Comparison of ENCODE assay signal across 12 cellular contexts in the genomic region with DNA sequence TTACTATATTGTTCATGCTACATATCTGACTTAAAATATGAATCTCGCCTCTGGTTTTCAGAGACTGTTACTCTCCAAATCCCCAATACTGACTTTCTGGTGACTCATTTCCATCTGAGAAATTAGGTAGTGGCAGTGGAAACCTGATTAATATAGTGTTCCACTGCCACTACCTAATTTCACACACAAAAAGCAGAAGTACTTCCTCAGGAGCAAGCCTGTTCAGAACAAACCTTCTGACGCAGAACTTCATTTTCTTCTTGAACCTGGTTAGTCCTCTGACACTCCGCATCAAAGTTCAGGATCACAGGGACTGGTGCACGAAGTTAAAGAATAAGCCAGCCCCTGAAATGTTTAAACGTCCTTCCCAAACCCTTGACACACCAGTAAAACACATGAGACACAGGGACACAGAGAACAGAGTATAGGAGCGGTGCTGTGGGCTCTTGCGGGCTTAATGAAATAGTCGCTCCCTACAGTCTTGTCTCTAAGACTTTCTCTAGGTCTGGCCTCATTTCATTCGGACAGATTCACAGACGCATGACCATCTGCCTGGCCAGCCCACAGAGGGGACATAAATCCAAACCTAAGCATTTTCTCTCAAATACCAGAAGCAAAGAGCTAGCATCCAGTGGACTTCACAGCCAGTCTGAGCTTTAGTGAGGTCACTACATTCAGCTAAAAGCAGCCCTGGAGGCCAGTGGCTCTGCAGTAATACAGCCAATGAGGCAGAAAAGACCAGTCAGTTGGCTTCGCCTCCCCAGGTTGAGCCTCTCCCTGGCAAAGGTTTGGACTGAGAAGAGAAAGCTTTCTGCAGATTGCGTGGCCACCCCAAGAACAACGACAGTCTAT. TPM values are rescaled to one million over a fixed set of nuclear protein-coding genes. Genes with fewer than 3 reads are reported as not detected.
A peak's percentile ranks its signal among the peaks of the same experiment; 100 is the strongest.
DNase-seq lines count a peak whose midpoint lies in the region; ATAC-seq, FAIRE-seq and TF ChIP-seq lines count a peak whose summit lies in the region.
"Had no signal": no experiment of that assay in that cellular context is flagged by ENCODE, and none has a peak within 500 bp of the region (broad histone marks: within the 10 kb centered on the region; RNA-seq: fewer than 3 reads in every experiment).

No MANE protein-coding gene starts in this region.

- TF ChIP-seq POLR2A in GM12891 (IDR thresholded peaks at IDR 0.05; ENCODE audit: low read depth, low read length), result no peak

- no peak for TF ChIP-seq CTCF in hepatocyte (IDR thresholded peaks at IDR 0.05; ENCODE audit: poor library complexity)
- TF ChIP-seq CTCF in right atrium auricular region (IDR thresholded peaks at IDR 0.05), result no peak
- no peak for TF ChIP-seq CTCF in RWPE1 (conservative IDR thresholded peaks at IDR 0.05; ENCODE audit: low read depth)

- POLR2A ChIA-PET in RWPE1 (lab: Yijun Ruan, JAX; ENCODE audit: low non-redundant PET), result no interaction called here

- H3K27ac ChIP-seq in hepatocyte, result peak overlapping the region; percentile 17
- no peak overlapping the region for H3K27ac ChIP-seq in right atrium auricular region
- no peak overlapping the region for H3K27ac ChIP-seq in RWPE1

- no peaks in the 10 kb centered on the region for H4K20me1 ChIP-seq in hepatocyte (ENCODE audit: insufficient read depth, poor library complexity, severe bottlenecking)

- 83% methylated on average over 13 of the region's 13 CpGs for WGBS in hepatocyte (ENCODE audit: low lambda C conversion rate, missing lambda C conversion rate)

- H3K4me2 ChIP-seq in hepatocyte, result no peak overlapping the region

- peaks cover 8% of the 10 kb centered on the region for H3K79me2 ChIP-seq in hepatocyte

- H2AFZ ChIP-seq in hepatocyte, result no peak overlapping the region

- H3K27me3 ChIP-seq in hepatocyte (no peaks in the 10 kb centered on the region), right atrium auricular region (no peaks in the 10 kb centered on the region)

- peak; percentile 23 for FAIRE-seq in GM12891 (lab: Jason Lieb, UNC)
- FAIRE-seq: RCC 7860 had no signal

- no peaks in the 10 kb centered on the region for H3K9me2 ChIP-seq in hepatocyte (replicated peaks; ENCODE audit: insufficient read depth)

- H3K4me3 ChIP-seq in hepatocyte, result no peak overlapping the region
- no peak overlapping the region for H3K4me3 ChIP-seq in right atrium auricular region

- peaks cover 11% of the 10 kb centered on the region for H3K4me1 ChIP-seq in hepatocyte (ENCODE audit: insufficient read depth)
- peaks cover 0 to 9% of the 10 kb centered on the region in 2 donors for H3K4me1 ChIP-seq in right atrium auricular region

- CTCF ChIA-PET in RWPE1 (lab: Yijun Ruan, JAX), result no interaction called here

- H3K9me3 ChIP-seq in hepatocyte (ENCODE audit: low read depth), result no peaks in the 10 kb centered on the region
- no peaks in the 10 kb centered on the region for H3K9me3 ChIP-seq in right atrium auricular region

- H3K36me3 ChIP-seq in hepatocyte (replicated peaks; ENCODE audit: insufficient read depth, low read depth) (no peaks in the 10 kb centered on the region), right atrium auricular region (peaks cover 36% of the 10 kb centered on the region)

- DNase-seq in GM12891 (ENCODE audit: insufficient read length, low spot score) (no peak), hepatocyte (ENCODE audit: low spot score) (no peak), right atrium auricular region (ENCODE audit: low spot score) (no peak), RWPE1 (ENCODE audit: low spot score) (no peak), DMS 273 (lab: John Stamatoyannopoulos, UW; ENCODE audit: unreplicated experiment) (no peak)
- DNase-seq in activated CD4-positive, CD25-positive, alpha-beta regulatory T cell (lab: John Stamatoyannopoulos, UW), result no peak
- DNase-seq: DMS79; naive thymus-derived CD8-positive, alpha-beta T cell had no signal

- peak; percentile 7 for ATAC-seq in GM19468 (IDR thresholded peaks at IDR 0.05; ENCODE audit: extremely low read depth, unreplicated experiment)
- peak; percentile 28 for ATAC-seq in HG03432 (IDR thresholded peaks at IDR 0.05; ENCODE audit: unreplicated experiment)
- ATAC-seq: naive thymus-derived CD8-positive, alpha-beta T cell had no signal

TF ChIP-seq in GM12891, 5 proteins besides CTCF, POLR2A, EP300 and RAD21:
- TF ChIP-seq PAX5 (IDR thresholded peaks at IDR 0.05; ENCODE audit: insufficient read depth, low read length, severe bottlenecking), result no peak
- 0 out of 2 replicates have a peak, but pooled peaks have one; percentile 15 for TF ChIP-seq TAF1 (IDR thresholded peaks at IDR 0.05; ENCODE audit: low read depth, low read length)
- peak; percentile 84 for TF ChIP-seq SPI1 (IDR thresholded peaks at IDR 0.05; ENCODE audit: low read depth, low read length)

RNA-seq across cellular contexts. Expression of a gene that starts 4.2 kb away (rescaled TPM):
- polyA plus RNA-seq in GM12891 (2012; ENCODE audit: low read depth, missing spikeins), result 29.0 TPM
- total RNA-seq in hepatocyte, result 7.3 and 8.0 TPM in 2 replicates
- polyA plus RNA-seq in hepatocyte, result 8.2 and 8.5 TPM in 2 replicates
- 1 to 10 TPM; 3.3 to 4.5 TPM for total RNA-seq in right atrium auricular region

RNA-seq across cellular contexts. Expression of a gene that starts 26.5 kb away (rescaled TPM):
- not detected for polyA plus RNA-seq in GM12891 (2012; ENCODE audit: low read depth, missing spikeins)
- total RNA-seq in hepatocyte (not detected in 2 replicates), right atrium auricular region (not detected)
- not detected in 2 replicates for polyA plus RNA-seq in hepatocyte
- total RNA-seq: naive thymus-derived CD8-positive, alpha-beta T cell had no signal
- polyA plus RNA-seq: esophagus; naive thymus-derived CD8-positive, alpha-beta T cell had no signal

RNA-seq across cellular contexts. Expression of a gene that starts 36.6 kb away (rescaled TPM):
- 66.2 TPM for polyA plus RNA-seq in GM12891 (2012; ENCODE audit: low read depth, missing spikeins)
- total RNA-seq in hepatocyte (41.6 and 43.2 TPM in 2 replicates), right atrium auricular region (10 to 100 TPM; 25.5 to 31.4 TPM)
- polyA plus RNA-seq in hepatocyte, result 45.2 and 53.5 TPM in 2 replicates

RNA-seq across cellular contexts. Expression of a gene that starts 59.2 kb away (rescaled TPM):
- polyA plus RNA-seq in GM12891 (2012; ENCODE audit: low read depth, missing spikeins), result 14.2 TPM
- total RNA-seq in hepatocyte (19.4 and 20.8 TPM in 2 replicates), right atrium auricular region (10 to 100 TPM; 10.7 to 14.9 TPM)
- 12.9 and 23.1 TPM in 2 replicates for polyA plus RNA-seq in hepatocyte
